19 cellular contexts compared by ENCODE assay signal in genomic region chr12:78696267-78696666, GRCh38.
"Had no signal": no experiment of that assay in that cellular context is flagged by ENCODE, and none has a peak within 500 bp of the region (broad histone marks: within the 10 kb centered on the region; RNA-seq: fewer than 3 reads in every experiment).

No MANE protein-coding gene starts in this region.

- H3K27ac ChIP-seq: ascending aorta, coronary artery, esophagus squamous epithelium, prostate gland, right atrium auricular region, skin epidermis, tibial nerve, uterus had no signal

- H3K4me1 ChIP-seq: ascending aorta, esophagus squamous epithelium, prostate gland, right atrium auricular region, tibial nerve, uterus had no signal

- DNase-seq: activated CD4-positive, alpha-beta T cell treated with anti-CD3 and anti-CD28 coated beads, Interleukin-2, amount 10 ng/mL, durations not matched to agents 7 days and 5 days; activated effector memory CD4-positive, alpha-beta T cell treated with anti-CD3 and anti-CD28 coated beads, Interleukin-2, amount 50 U/mL, for 16 hours; activated T-cell treated with anti-CD3 and anti-CD28 coated beads, Interleukin-2, amount 50 U/mL, for 72 hours; effector CD4-positive, alpha-beta T cell; esophagus squamous epithelium; head of caudate nucleus; kidney; mammary epithelial cell; midbrain; stimulated activated CD4-positive, alpha-beta T cell treated with anti-CD3 and anti-CD28 coated beads, Interleukin-15, amount 100 ng/mL, for 24 hours; stimulated activated CD4-positive, alpha-beta T cell treated with anti-CD3 and anti-CD28 coated beads, Interleukin-2, amount 100 ng/mL, for 48 hours; uterus had no signal

- ATAC-seq: activated T-cell treated with anti-CD3 and anti-CD28 coated beads, Interleukin-2, amount 50 U/mL, for 72 hours; left lobe of liver had no signal

- H3K36me3 ChIP-seq: ascending aorta, esophagus squamous epithelium, prostate gland, right atrium auricular region, tibial nerve, uterus had no signal

- H3K27me3 ChIP-seq: ascending aorta, esophagus squamous epithelium, right atrium auricular region, tibial nerve, uterus had no signal

- H3K9me3 ChIP-seq: ascending aorta, esophagus squamous epithelium, prostate gland, right atrium auricular region, tibial nerve, uterus had no signal

- H3K4me3 ChIP-seq: ascending aorta, coronary artery, esophagus squamous epithelium, prostate gland, right atrium auricular region, skin epidermis, tibial nerve, uterus had no signal
